8 cellular contexts compared by ENCODE assay signal in the genomic region with DNA sequence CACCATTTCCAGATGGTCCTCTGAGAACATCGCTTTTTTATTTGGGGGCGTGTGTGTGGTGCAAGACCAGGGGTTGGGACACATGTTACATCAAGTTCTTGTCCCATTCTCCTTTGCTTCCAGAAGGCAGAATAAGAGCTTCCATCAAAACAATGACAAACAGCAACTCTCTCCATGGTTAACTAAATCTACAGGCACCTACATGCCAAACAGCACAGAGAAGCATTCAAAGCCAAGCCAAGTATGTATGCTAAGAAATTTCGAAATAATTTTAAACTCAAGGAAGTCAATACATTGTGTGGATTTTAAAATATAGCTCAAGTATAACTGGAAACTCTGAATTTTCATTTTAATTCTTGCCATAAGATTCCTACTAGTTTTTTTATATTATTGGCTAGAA.
"Had no signal": no experiment of that assay in that cellular context is flagged by ENCODE, and none has a peak within 500 bp of the region (broad histone marks: within the 10 kb centered on the region; RNA-seq: fewer than 3 reads in every experiment).

No MANE protein-coding gene starts in this region.

- H3K27ac ChIP-seq: GM23248 had no signal

- H3K36me3 ChIP-seq: HAP-1 had no signal

- H3K9me3 Mint-ChIP-seq: HFFc6 had no signal

- FAIRE-seq: HTR-8/SVneo had no signal

- H3K4me3 ChIP-seq: GM23248, HAP-1 had no signal

- H3K9me3 ChIP-seq: HAP-1 had no signal

- H3K4me3 Mint-ChIP-seq: HFFc6 had no signal

- H3K27ac Mint-ChIP-seq: HFFc6 had no signal

- H2AFZ ChIP-seq: GM23248 had no signal

- DNase-seq: GM23248, GOT3, H7, HFFc6, IMR-90 had no signal

- ATAC-seq: HCT116 had no signal

- H3K4me1 ChIP-seq: HAP-1 had no signal

- H3K9ac ChIP-seq: GM23248 had no signal
